14 cellular contexts compared by ENCODE assay signal in genomic region chr16:1345087-1345486, GRCh38. TPM values are rescaled to one million over a fixed set of nuclear protein-coding genes. Genes with fewer than 3 reads are reported as not detected.
A peak's percentile ranks its signal among the peaks of the same experiment; 100 is the strongest.
DNase-seq lines count a peak whose midpoint lies in the region; ATAC-seq and TF ChIP-seq lines count a peak whose summit lies in the region.
"Had no signal": no experiment of that assay in that cellular context is flagged by ENCODE, and none has a peak within 500 bp of the region (broad histone marks: within the 10 kb centered on the region; RNA-seq: fewer than 3 reads in every experiment).

No MANE protein-coding gene starts in this region.

- CTCF ChIA-PET in SK-N-SH (lab: Yijun Ruan, JAX): interaction anchor here (1.0 to 2.6 kb wide), 4 partner anchors 12 to 18 kb away, joined by 3 to 9 read pairs (median 4); partner anchors contain the start of gene BAIAP3

- no peaks in the 10 kb centered on the region for H4K20me1 ChIP-seq in SK-N-SH (ENCODE audit: insufficient read depth)

- H3K9ac ChIP-seq in NT2/D1 (ENCODE audit: insufficient read length, low read depth) (peak overlapping the region; percentile 32), SK-N-SH (no peak overlapping the region)

- no peak for TF ChIP-seq EP300 in SK-N-SH (IDR thresholded peaks at IDR 0.05; ENCODE audit: borderline replicate concordance in 1 of 2, low read depth in 1 of 2, low read length in 1 of 2)

- H3K36me3 ChIP-seq in NT2/D1 (ENCODE audit: insufficient read depth, insufficient read length, low read length) (peaks cover 32% of the 10 kb centered on the region), testis (ENCODE audit: low read depth, missing control alignments) (no peaks in the 10 kb centered on the region), SK-N-SH (replicated peaks in 1 of 2; ENCODE audit: control insufficient read depth in 1 of 2, insufficient read depth in 2 of 2, low read length in 1 of 2) (peaks cover 0 to 19% of the 10 kb centered on the region in 2 experiments)

- no peaks in the 10 kb centered on the region for H3K9me3 ChIP-seq in NT2/D1 (ENCODE audit: insufficient read depth, low read length)
- no peaks in the 10 kb centered on the region for H3K9me3 ChIP-seq in testis
- H3K9me3 ChIP-seq in SK-N-SH: no peaks in the 10 kb centered on the region
- H3K9me3 ChIP-seq: BLaER1, HAP-1 had no signal

- 68% methylated on average over 10 of the region's 11 CpGs; no CpG with 5 or more reads in 1 of the 2 donors for WGBS in testis, 2 donors
- 51% methylated on average over 5 of the region's 11 CpGs for WGBS in SK-N-SH (ENCODE audit: low lambda C conversion rate)

- peaks cover 13% of the 10 kb centered on the region for H3K9me3 Mint-ChIP-seq in glutamatergic neuron (ENCODE audit: unreplicated experiment)

- H3K79me2 ChIP-seq in SK-N-SH (ENCODE audit: insufficient read depth): peaks cover 2% of the 10 kb centered on the region; the same call in 1 of the 2 replicates

- H3K27ac Mint-ChIP-seq in glutamatergic neuron (ENCODE audit: unreplicated experiment): no peak overlapping the region

- no peak overlapping the region for H3K27ac ChIP-seq in testis
- H3K27ac ChIP-seq in SK-N-SH (ENCODE audit: low read depth in 2 of 2, low read length in 1 of 2): no peak overlapping the region
- H3K27ac ChIP-seq: BLaER1 had no signal

- no peak for TF ChIP-seq RAD21 in SK-N-SH (IDR thresholded peaks at IDR 0.05; ENCODE audit: low read length)

- intact Hi-C loops in testis (cut with DNase I; ENCODE audit: low total_unique reads): no loop called here

- no peaks in the 10 kb centered on the region for H3K36me3 Mint-ChIP-seq in glutamatergic neuron (ENCODE audit: unreplicated experiment)

- no peaks in the 10 kb centered on the region for H3K4me1 Mint-ChIP-seq in glutamatergic neuron (ENCODE audit: low read depth, unreplicated experiment)

- H3K4me3 Mint-ChIP-seq in glutamatergic neuron (ENCODE audit: unreplicated experiment): no peak overlapping the region

- H3K4me1 ChIP-seq in NT2/D1 (ENCODE audit: insufficient read depth, insufficient read length): peaks cover 9% of the 10 kb centered on the region
- peaks cover 20% of the 10 kb centered on the region for H3K4me1 ChIP-seq in testis
- peaks cover 0 to 18% of the 10 kb centered on the region in 2 experiments; a peak in 1 of 4 replicates for H3K4me1 ChIP-seq in SK-N-SH (ENCODE audit: control insufficient read depth in 1 of 2, insufficient read depth in 2 of 2, low read depth in 1 of 2, low read length in 1 of 2)

- DNase-seq in DMS53 (lab: John Stamatoyannopoulos, UW) (peak; percentile 21), DMS53 treated with DMSO at 0.1 percent for 48 hours (lab: John Stamatoyannopoulos, UW; ENCODE audit: unreplicated experiment) (no peak), NT2/D1 (ENCODE audit: low read depth, low spot score) (no peak), glutamatergic neuron (peak; percentile 17), testis (peak; percentile 62), SK-N-SH (no peak)
- DNase-seq in activated CD8-positive, alpha-beta memory T cell treated with anti-CD3 and anti-CD28 coated beads, Interleukin-2, amount 50 U/mL, for 48 hours: no peak
- DNase-seq: 8988T, AML-193, DND-41, IMR-90 had no signal

- no peak overlapping the region for H2AFZ ChIP-seq in SK-N-SH (ENCODE audit: low read depth)

- no peak overlapping the region for H3K4me3 ChIP-seq in NT2/D1 (ENCODE audit: insufficient read length, low read depth)
- no peak overlapping the region for H3K4me3 ChIP-seq in testis
- no peak overlapping the region for H3K4me3 ChIP-seq in SK-N-SH (ENCODE audit: low read depth in 2 of 2, low read length in 1 of 2)
- H3K4me3 ChIP-seq: BLaER1, HAP-1 had no signal

- ATAC-seq in HG03342 (IDR thresholded peaks at IDR 0.05; ENCODE audit: unreplicated experiment): no peak

- peaks cover 12% of the 10 kb centered on the region for H3K27me3 Mint-ChIP-seq in glutamatergic neuron (ENCODE audit: unreplicated experiment)

- no peak for TF ChIP-seq POLR2A in testis (IDR thresholded peaks at IDR 0.05)

- no peak overlapping the region for H3K4me2 ChIP-seq in SK-N-SH

- H3F3A ChIP-seq in SK-N-SH (replicated peaks; ENCODE audit: insufficient read depth): no peaks in the 10 kb centered on the region

- H3K27me3 ChIP-seq in NT2/D1 (ENCODE audit: insufficient read depth, insufficient read length) (peaks cover 9% of the 10 kb centered on the region), testis (no peaks in the 10 kb centered on the region), SK-N-SH (ENCODE audit: insufficient read depth) (peaks cover 15% of the 10 kb centered on the region)
- H3K27me3 ChIP-seq: BLaER1 had no signal

- POLR2A ChIA-PET in SK-N-SH (lab: Yijun Ruan, JAX): interaction anchor here (1.1 to 1.3 kb wide), 2 partner anchors 9 to 76 kb away, joined by 3 to 4 read pairs; partner anchors contain the start of gene UQCC4

- H3K9me2 ChIP-seq in SK-N-SH: no peaks in the 10 kb centered on the region

- TF ChIP-seq CTCF in glutamatergic neuron (IDR thresholded peaks at IDR 0.05; ENCODE audit: partially characterized antibody, unreplicated experiment) (no peak), testis (IDR thresholded peaks at IDR 0.05) (no peak), SK-N-SH (IDR thresholded peaks at IDR 0.05) (no peak)

TF ChIP-seq in SK-N-SH, 30 proteins besides CTCF, POLR2A, EP300 and RAD21:
- TF ChIP-seq ZBTB33 (IDR thresholded peaks at IDR 0.05; ENCODE audit: borderline replicate concordance, low read depth): no peak

RNA-seq across cellular contexts. Expression of gene TSR3, which starts 6.6 kb away (rescaled TPM):
- total RNA-seq in glutamatergic neuron (ENCODE audit: unreplicated experiment) (52.5 TPM), testis (10 to 100 TPM; 79.4 to 89.5 TPM)
- polyA plus RNA-seq in testis (ENCODE audit: insufficient read depth, low read depth, low replicate concordance) (40.9 TPM), SK-N-SH (2012; rRNA removed) (67.6 and 87.3 TPM in 2 replicates)
- 57.7 and 71.3 TPM in 2 replicates for polyA plus RNA-seq in SK-N-SH (2012; cell fraction: cytosol; rRNA removed)
- polyA plus RNA-seq in SK-N-SH (2012; cell fraction: nucleus; rRNA removed): 44.6 and 53.0 TPM in 2 replicates

RNA-seq across cellular contexts. Expression of gene GNPTG, which starts 6.6 kb away (rescaled TPM):
- total RNA-seq in glutamatergic neuron (ENCODE audit: unreplicated experiment) (50.5 TPM), testis (100 to 1,000 TPM; 106 to 150 TPM)
- polyA plus RNA-seq in testis (ENCODE audit: insufficient read depth, low read depth, low replicate concordance) (67.8 TPM), SK-N-SH (2012; rRNA removed) (113 and 114 TPM in 2 replicates)
- 53.9 and 77.4 TPM in 2 replicates for polyA plus RNA-seq in SK-N-SH (2012; cell fraction: cytosol; rRNA removed)
- 170 and 246 TPM in 2 replicates for polyA plus RNA-seq in SK-N-SH (2012; cell fraction: nucleus; rRNA removed)

RNA-seq across cellular contexts. Expression of gene BAIAP3, which starts 11.6 kb away (rescaled TPM):
- 26.7 TPM for total RNA-seq in glutamatergic neuron (ENCODE audit: unreplicated experiment)
- 10 to 100 TPM; 29.8 to 60.4 TPM for total RNA-seq in testis
- polyA plus RNA-seq in testis (ENCODE audit: insufficient read depth, low read depth, low replicate concordance): 23.0 TPM
- 1.1 and 2.0 TPM in 2 replicates for polyA plus RNA-seq in SK-N-SH (2012; rRNA removed)
- polyA plus RNA-seq in SK-N-SH (2012; cell fraction: cytosol; rRNA removed): 0.13 and 0.58 TPM in 2 replicates
- polyA plus RNA-seq in SK-N-SH (2012; cell fraction: nucleus; rRNA removed): 8.2 and 12.4 TPM in 2 replicates

RNA-seq across cellular contexts. Expression of gene UBE2I, which starts 35.7 kb away (rescaled TPM):
- total RNA-seq in glutamatergic neuron (ENCODE audit: unreplicated experiment) (256 TPM), testis (100 to 1,000 TPM; 116 to 127 TPM)
- polyA plus RNA-seq in testis (ENCODE audit: insufficient read depth, low read depth, low replicate concordance) (143 TPM), SK-N-SH (2012; rRNA removed) (107 and 113 TPM in 2 replicates)
- 126 and 141 TPM in 2 replicates for polyA plus RNA-seq in SK-N-SH (2012; cell fraction: cytosol; rRNA removed)
- polyA plus RNA-seq in SK-N-SH (2012; cell fraction: nucleus; rRNA removed): 116 and 131 TPM in 2 replicates

Comparison
In these comparisons a context has a peak if more than half of its experiments do, and no peak if none do; other contexts are left out.
1. DNase-seq: peak in DMS53 (single experiment), glutamatergic neuron (single experiment) and testis (single experiment); none in DMS53 treated with DMSO at 0.1 percent for 48 hours (single experiment), NT2/D1 (single experiment), activated CD8-positive, alpha-beta memory T cell treated with anti-CD3 and anti-CD28 coated beads, Interleukin-2, amount 50 U/mL, for 48 hours (single experiment) and SK-N-SH (single experiment).